In the genomic region with DNA sequence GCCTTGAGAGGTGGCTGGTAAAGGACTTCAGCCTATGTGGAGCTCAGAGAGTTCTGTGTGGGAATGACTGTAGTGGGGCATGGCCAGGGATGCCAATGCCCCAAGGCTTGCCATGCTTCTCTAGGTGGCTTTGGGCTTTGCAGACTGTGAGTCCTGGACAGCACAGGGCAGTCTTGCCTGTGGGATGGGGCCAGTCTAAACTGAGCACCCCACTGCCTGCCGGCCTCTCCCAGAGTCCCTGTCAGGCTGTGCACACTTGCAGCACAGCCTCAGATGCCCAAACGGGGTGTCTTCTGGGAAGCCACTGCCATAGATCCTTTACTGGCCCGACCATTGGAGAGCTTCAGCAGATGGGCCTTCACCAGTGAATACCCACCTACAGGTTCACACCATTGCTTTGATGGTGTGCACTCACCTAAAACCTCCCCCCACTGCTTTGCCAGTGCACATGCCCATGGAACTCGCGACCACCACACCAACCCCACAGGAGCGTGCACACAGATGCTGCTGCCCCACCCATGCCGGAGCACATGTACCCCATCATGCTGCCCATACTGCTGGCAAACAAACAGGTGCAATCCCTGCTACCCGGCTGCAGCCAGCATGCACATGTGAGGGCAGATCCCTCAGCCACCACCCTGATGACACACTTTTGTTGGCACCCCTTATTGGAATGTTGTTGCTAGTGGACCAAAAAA, we compare ENCODE assay signal across 35 cellular contexts.
"Had no signal": no experiment of that assay in that cellular context is flagged by ENCODE, and none has a peak within 500 bp of the region (broad histone marks: within the 10 kb centered on the region; RNA-seq: fewer than 3 reads in every experiment).

No MANE protein-coding gene starts in this region.

- H3K27ac Mint-ChIP-seq: activated B cell treated with CpG ODN at 0.5 μM for 24 hours; activated CD4-positive, alpha-beta memory T cell treated with anti-CD3 and anti-CD28 coated beads, Interleukin-2, amount 10 ng/mL, durations not matched to agents 7 days and 5 days; activated CD4-positive, alpha-beta T cell treated with anti-CD3 and anti-CD28 coated beads, Interleukin-2, amount 10 ng/mL, durations not matched to agents 24 days and 14 days; activated CD8-positive, alpha-beta memory T cell treated with anti-CD3 and anti-CD28 coated beads, Interleukin-2, amount 10 ng/mL, durations not matched to agents 7 days and 5 days; activated CD8-positive, alpha-beta T cell treated with anti-CD3 and anti-CD28 coated beads, Interleukin-2, amount 10 ng/mL, durations not matched to agents 7 days and 5 days; activated naive CD4-positive, alpha-beta T cell treated with anti-CD3 and anti-CD28 coated beads, Interleukin-2, amount 10 ng/mL, durations not matched to agents 7 days and 5 days; activated naive CD4-positive, alpha-beta T cell treated with anti-CD3 and anti-CD28 coated beads, Interleukin-2, amount 50 U/mL, for 24 hours; activated naive CD8-positive, alpha-beta T cell; activated naive CD8-positive, alpha-beta T cell treated with anti-CD3 and anti-CD28 coated beads, Interleukin-2, amount 10 ng/mL, durations not matched to agents 7 days and 5 days; activated naive CD8-positive, alpha-beta T cell treated with anti-CD3 and anti-CD28 coated beads, Interleukin-2, amount 50 U/mL, for 24 hours; activated T-cell treated with anti-CD3 and anti-CD28 coated beads, Interleukin-2, amount 50 U/mL, for 24 hours; activated T-helper 2 cell treated with anti-CD3 and anti-CD28 coated beads, Interferon-gamma antibody, Interleukin-2, Interleukin-4, amounts not matched to agents 10 μg/mL and 5 μg/mL and 100 μg/mL, durations not matched to agents 14 hours and 24 hours and 36 hours; T-helper 1 cell treated with Interleukin-12 subunit alpha and Interleukin-12 subunit beta and Interleukin-4 antibody, amounts not matched to agents 30 μg/mL and 1 μg/mL, for 36 hours; T-helper 2 cell treated with Interferon-gamma antibody and Interleukin-4, amounts not matched to agents 5 μg/mL and 100 μg/mL, for 36 hours had no signal

- H3K36me3 Mint-ChIP-seq: activated CD8-positive, alpha-beta memory T cell treated with anti-CD3 and anti-CD28 coated beads, Interleukin-2, amount 10 ng/mL, durations not matched to agents 7 days and 5 days; activated naive CD4-positive, alpha-beta T cell treated with anti-CD3 and anti-CD28 coated beads, Interleukin-2, amount 10 ng/mL, durations not matched to agents 7 days and 5 days; activated naive CD4-positive, alpha-beta T cell treated with anti-CD3 and anti-CD28 coated beads, Interleukin-2, amount 50 U/mL, for 24 hours; activated naive CD8-positive, alpha-beta T cell had no signal

- H3K9me3 ChIP-seq: ascending aorta, body of pancreas had no signal

- H3K36me3 ChIP-seq: ascending aorta, brain microvascular endothelial cell, breast epithelium had no signal

- H3K4me1 ChIP-seq: ascending aorta, body of pancreas, breast epithelium had no signal

- FAIRE-seq: TTC549 had no signal

- H3K27ac ChIP-seq: ascending aorta, body of pancreas, brain microvascular endothelial cell, breast epithelium, VCaP had no signal

- H3K9me3 Mint-ChIP-seq: activated CD4-positive, alpha-beta memory T cell treated with anti-CD3 and anti-CD28 coated beads, Interleukin-2, amount 10 ng/mL, durations not matched to agents 7 days and 5 days; activated CD4-positive, alpha-beta T cell treated with anti-CD3 and anti-CD28 coated beads, Interleukin-2, amount 10 ng/mL, durations not matched to agents 24 days and 14 days; activated naive CD4-positive, alpha-beta T cell treated with anti-CD3 and anti-CD28 coated beads, Interleukin-2, amount 10 ng/mL, durations not matched to agents 7 days and 5 days; activated naive CD4-positive, alpha-beta T cell treated with anti-CD3 and anti-CD28 coated beads, Interleukin-2, amount 50 U/mL, for 24 hours; activated naive CD8-positive, alpha-beta T cell treated with anti-CD3 and anti-CD28 coated beads, Interleukin-2, amount 10 ng/mL, durations not matched to agents 7 days and 5 days; activated naive CD8-positive, alpha-beta T cell treated with anti-CD3 and anti-CD28 coated beads, Interleukin-2, amount 50 U/mL, for 24 hours; activated T-helper 2 cell treated with anti-CD3 and anti-CD28 coated beads, Interferon-gamma antibody, Interleukin-2, Interleukin-4, amounts not matched to agents 10 μg/mL and 5 μg/mL and 100 μg/mL, durations not matched to agents 14 hours and 24 hours and 36 hours; T-helper 2 cell treated with Interferon-gamma antibody and Interleukin-4, amounts not matched to agents 5 μg/mL and 100 μg/mL, for 36 hours had no signal

- H3K4me3 Mint-ChIP-seq: activated B cell treated with CpG ODN at 0.5 μM for 24 hours; activated CD4-positive, alpha-beta memory T cell treated with anti-CD3 and anti-CD28 coated beads, Interleukin-2, amount 10 ng/mL, durations not matched to agents 7 days and 5 days; activated CD4-positive, alpha-beta T cell treated with anti-CD3 and anti-CD28 coated beads, Interleukin-2, amount 10 ng/mL, durations not matched to agents 24 days and 14 days; activated CD8-positive, alpha-beta memory T cell treated with anti-CD3 and anti-CD28 coated beads, Interleukin-2, amount 10 ng/mL, durations not matched to agents 7 days and 5 days; activated CD8-positive, alpha-beta T cell treated with anti-CD3 and anti-CD28 coated beads, Interleukin-2, amount 10 ng/mL, durations not matched to agents 7 days and 5 days; activated naive CD4-positive, alpha-beta T cell treated with anti-CD3 and anti-CD28 coated beads, Interleukin-2, amount 10 ng/mL, durations not matched to agents 7 days and 5 days; activated naive CD4-positive, alpha-beta T cell treated with anti-CD3 and anti-CD28 coated beads, Interleukin-2, amount 50 U/mL, for 24 hours; activated naive CD8-positive, alpha-beta T cell; activated naive CD8-positive, alpha-beta T cell treated with anti-CD3 and anti-CD28 coated beads, Interleukin-2, amount 10 ng/mL, durations not matched to agents 7 days and 5 days; activated naive CD8-positive, alpha-beta T cell treated with anti-CD3 and anti-CD28 coated beads, Interleukin-2, amount 50 U/mL, for 24 hours; activated T-cell treated with anti-CD3 and anti-CD28 coated beads, Interleukin-2, amount 50 U/mL, for 24 hours; T-helper 1 cell treated with Interleukin-12 subunit alpha and Interleukin-12 subunit beta and Interleukin-4 antibody, amounts not matched to agents 30 μg/mL and 1 μg/mL, for 36 hours; T-helper 2 cell treated with Interferon-gamma antibody and Interleukin-4, amounts not matched to agents 5 μg/mL and 100 μg/mL, for 36 hours had no signal

- H3K4me1 Mint-ChIP-seq: activated B cell treated with CpG ODN at 0.5 μM for 24 hours; activated CD4-positive, alpha-beta memory T cell treated with anti-CD3 and anti-CD28 coated beads, Interleukin-2, amount 10 ng/mL, durations not matched to agents 7 days and 5 days; activated CD4-positive, alpha-beta T cell treated with anti-CD3 and anti-CD28 coated beads, Interleukin-2, amount 10 ng/mL, durations not matched to agents 24 days and 14 days; activated CD8-positive, alpha-beta memory T cell treated with anti-CD3 and anti-CD28 coated beads, Interleukin-2, amount 10 ng/mL, durations not matched to agents 7 days and 5 days; activated naive CD4-positive, alpha-beta T cell treated with anti-CD3 and anti-CD28 coated beads, Interleukin-2, amount 10 ng/mL, durations not matched to agents 7 days and 5 days; activated naive CD4-positive, alpha-beta T cell treated with anti-CD3 and anti-CD28 coated beads, Interleukin-2, amount 50 U/mL, for 24 hours; activated naive CD8-positive, alpha-beta T cell treated with anti-CD3 and anti-CD28 coated beads, Interleukin-2, amount 10 ng/mL, durations not matched to agents 7 days and 5 days; activated naive CD8-positive, alpha-beta T cell treated with anti-CD3 and anti-CD28 coated beads, Interleukin-2, amount 50 U/mL, for 24 hours had no signal

- H3K27me3 ChIP-seq: ascending aorta, body of pancreas, brain microvascular endothelial cell had no signal

- ATAC-seq: activated CD8-positive, alpha-beta memory T cell treated with anti-CD3 and anti-CD28 coated beads, Interleukin-2, amount 10 ng/mL, durations not matched to agents 7 days and 5 days; activated CD8-positive, alpha-beta T cell treated with anti-CD3 and anti-CD28 coated beads, Interleukin-2, amount 10 ng/mL, durations not matched to agents 7 days and 5 days; activated naive CD8-positive, alpha-beta T cell treated with anti-CD3 and anti-CD28 coated beads, Interleukin-2, amount 50 U/mL, for 24 hours; body of pancreas had no signal

- H3K27me3 Mint-ChIP-seq: activated B cell treated with CpG ODN at 0.5 μM for 24 hours; activated CD4-positive, alpha-beta memory T cell treated with anti-CD3 and anti-CD28 coated beads, Interleukin-2, amount 10 ng/mL, durations not matched to agents 7 days and 5 days; activated CD4-positive, alpha-beta T cell treated with anti-CD3 and anti-CD28 coated beads, Interleukin-2, amount 10 ng/mL, durations not matched to agents 24 days and 14 days; activated CD8-positive, alpha-beta memory T cell treated with anti-CD3 and anti-CD28 coated beads, Interleukin-2, amount 10 ng/mL, durations not matched to agents 7 days and 5 days; activated naive CD4-positive, alpha-beta T cell treated with anti-CD3 and anti-CD28 coated beads, Interleukin-2, amount 10 ng/mL, durations not matched to agents 7 days and 5 days; activated naive CD4-positive, alpha-beta T cell treated with anti-CD3 and anti-CD28 coated beads, Interleukin-2, amount 50 U/mL, for 24 hours; activated naive CD8-positive, alpha-beta T cell; activated naive CD8-positive, alpha-beta T cell treated with anti-CD3 and anti-CD28 coated beads, Interleukin-2, amount 50 U/mL, for 24 hours had no signal

- H3K4me3 ChIP-seq: ascending aorta, body of pancreas, breast epithelium had no signal

- DNase-seq: activated B cell treated with CpG ODN at 0.5 μM for 24 hours; activated CD4-positive, alpha-beta memory T cell treated with anti-CD3 and anti-CD28 coated beads, Interleukin-2, amount 10 ng/mL, durations not matched to agents 7 days and 5 days; activated CD4-positive, alpha-beta T cell treated with anti-CD3 and anti-CD28 coated beads for 4 hours; activated CD4-positive, alpha-beta T cell treated with anti-CD3 and anti-CD28 coated beads, Interleukin-2, amount 10 ng/mL, durations not matched to agents 24 days and 14 days; activated CD4-positive, alpha-beta T cell treated with anti-CD3 and anti-CD28 coated beads, Interleukin-2, amount 50 U/mL, for 48 hours; activated CD4-positive, CD25-positive, alpha-beta regulatory T cell treated with anti-CD3 and anti-CD28 coated beads, Interleukin-2, amount 50 U/mL, for 72 hours; activated CD8-positive, alpha-beta memory T cell treated with anti-CD3 and anti-CD28 coated beads for 24 hours; activated CD8-positive, alpha-beta memory T cell treated with anti-CD3 and anti-CD28 coated beads, Interleukin-2, amount 10 ng/mL, durations not matched to agents 7 days and 5 days; activated CD8-positive, alpha-beta memory T cell treated with anti-CD3 and anti-CD28 coated beads, Interleukin-2, amount 50 U/mL, for 48 hours; activated CD8-positive, alpha-beta T cell treated with anti-CD3 and anti-CD28 coated beads, Interleukin-2, amount 10 ng/mL, durations not matched to agents 7 days and 5 days; activated effector memory CD4-positive, alpha-beta T cell treated with Interleukin-2 at 50 U/mL for 16 hours; activated gamma-delta T cell; activated naive CD4-positive, alpha-beta T cell treated with anti-CD3 and anti-CD28 coated beads, Interleukin-2, amount 10 ng/mL, durations not matched to agents 7 days and 5 days; activated naive CD4-positive, alpha-beta T cell treated with Interleukin-2 at 50 U/mL for 16 hours; activated naive CD8-positive, alpha-beta T cell treated with anti-CD3 and anti-CD28 coated beads, Interleukin-2, amount 10 ng/mL, durations not matched to agents 7 days and 5 days; activated naive CD8-positive, alpha-beta T cell treated with anti-CD3 and anti-CD28 coated beads, Interleukin-2, amount 50 U/mL, for 24 hours; activated T-cell treated with anti-CD3 and anti-CD28 coated beads, Interleukin-2, amount 50 U/mL, for 24 hours; activated T-cell treated with anti-CD3 and anti-CD28 coated beads, Interleukin-2, amount 50 U/mL, for 48 hours; amygdala; anterior cingulate cortex; body of pancreas; brain microvascular endothelial cell; central memory CD4-positive, alpha-beta T cell; T-helper 1 cell; T-helper 2 cell; T-helper 9 cell had no signal
